In genomic region chr6:42315991-42316378, GRCh38 we compare ENCODE assay signal across 9 cellular contexts.
DNase-seq lines count a peak whose midpoint lies in the region; ATAC-seq and TF ChIP-seq lines count a peak whose summit lies in the region.
"Had no signal": no experiment of that assay in that cellular context is flagged by ENCODE, and none has a peak within 500 bp of the region (broad histone marks: within the 10 kb centered on the region; RNA-seq: fewer than 3 reads in every experiment).

No MANE protein-coding gene starts in this region.

- H3K4me3 Mint-ChIP-seq in CD4-positive, CD25-positive, alpha-beta regulatory T cell: no peak overlapping the region
- H3K4me3 Mint-ChIP-seq: natural killer cell had no signal

- H3K27ac ChIP-seq in CD4-positive, CD25-positive, alpha-beta regulatory T cell (ENCODE audit: insufficient read depth, low read length, poor library complexity, severe bottlenecking): no peak overlapping the region
- H3K27ac ChIP-seq in HUES6 (ENCODE audit: low read depth, low read length): peak overlapping the region; percentile 83; the same call in 1 of the 2 replicates

- no peak overlapping the region for H3K4me3 ChIP-seq in CD4-positive, CD25-positive, alpha-beta regulatory T cell (ENCODE audit: low read depth, low read length)
- H3K4me3 ChIP-seq in HUES6 (ENCODE audit: low read depth, low read length): peak overlapping the region; percentile 13; the same call in 1 of the 2 replicates
- H3K4me3 ChIP-seq in astrocyte of the cerebellum (ENCODE audit: low read depth, low read length): no peak overlapping the region
- H3K4me3 ChIP-seq in mucosa of descending colon: no peak overlapping the region

- peak overlapping the region; percentile 75 for H3K9ac ChIP-seq in HUES6 (ENCODE audit: low read length)

- no peak for DNase-seq in CD4-positive, CD25-positive, alpha-beta regulatory T cell
- DNase-seq in astrocyte of the cerebellum (ENCODE audit: low read depth) (peak; percentile 94), mucosa of descending colon (peak in 1 of 3 donors; percentile 23), NCI-H2029 (lab: John Stamatoyannopoulos, UW) (no peak), left ventricle myocardium superior (no peak), DMS79 (lab: John Stamatoyannopoulos, UW) (no peak), anterior cingulate cortex (lab: John Stamatoyannopoulos, UW) (no peak)
- DNase-seq: natural killer cell had no signal

- H3K4me1 ChIP-seq in CD4-positive, CD25-positive, alpha-beta regulatory T cell (ENCODE audit: control insufficient read depth, insufficient read depth, low read length, poor library complexity, severe bottlenecking): peaks cover 25% of the 10 kb centered on the region
- H3K4me1 ChIP-seq in HUES6 (ENCODE audit: control insufficient read depth, insufficient read depth, low read length) (peaks cover 40% of the 10 kb centered on the region), mucosa of descending colon (ENCODE audit: low read depth) (peaks cover 2% of the 10 kb centered on the region)

- no peaks in the 10 kb centered on the region for H3K27me3 ChIP-seq in CD4-positive, CD25-positive, alpha-beta regulatory T cell (ENCODE audit: control insufficient read depth, insufficient read depth, low read length)
- H3K27me3 ChIP-seq in HUES6 (ENCODE audit: control insufficient read depth, insufficient read depth, low read length): no peaks in the 10 kb centered on the region

- H3K27me3 Mint-ChIP-seq in CD4-positive, CD25-positive, alpha-beta regulatory T cell: no peaks in the 10 kb centered on the region

- H3K4me1 Mint-ChIP-seq in CD4-positive, CD25-positive, alpha-beta regulatory T cell: peaks cover 11 to 62% (median 46%) of the 10 kb centered on the region in 4 donors

- in situ Hi-C loops in astrocyte of the cerebellum (cut with HindIII; ENCODE audit: low sequenced_read_pairs): no loop called here

- TF ChIP-seq CTCF in astrocyte of the cerebellum (IDR thresholded peaks at IDR 0.05; ENCODE audit: low read depth, low read length, missing control alignments) (no peak), mucosa of descending colon (IDR thresholded peaks at IDR 0.05) (no peak)

- H3K36me3 Mint-ChIP-seq in CD4-positive, CD25-positive, alpha-beta regulatory T cell: peaks cover 24% of the 10 kb centered on the region
- H3K36me3 Mint-ChIP-seq: natural killer cell had no signal

- intact Hi-C loops in mucosa of descending colon (cut with DNase I, micrococcal nuclease) (no loop called here), left ventricle myocardium superior (cut with micrococcal nuclease) (no loop called here)

- no peaks in the 10 kb centered on the region for H3K9me3 ChIP-seq in CD4-positive, CD25-positive, alpha-beta regulatory T cell (ENCODE audit: control insufficient read depth in 2 of 2, low read length in 2 of 2)
- H3K9me3 ChIP-seq in HUES6 (ENCODE audit: control insufficient read depth, insufficient read depth, low read depth, low read length): no peaks in the 10 kb centered on the region
- no peaks in the 10 kb centered on the region for H3K9me3 ChIP-seq in mucosa of descending colon

- H3K27ac Mint-ChIP-seq in CD4-positive, CD25-positive, alpha-beta regulatory T cell: peak overlapping the region in 2 of 3 donors; percentile 40 to 85

- H3K36me3 ChIP-seq in CD4-positive, CD25-positive, alpha-beta regulatory T cell (ENCODE audit: control insufficient read depth, insufficient read depth, low read length): peaks cover 9% of the 10 kb centered on the region
- H3K36me3 ChIP-seq in HUES6 (ENCODE audit: control insufficient read depth, insufficient read depth, low read length): no peaks in the 10 kb centered on the region
- no peaks in the 10 kb centered on the region for H3K36me3 ChIP-seq in mucosa of descending colon (ENCODE audit: low read depth)

- H3K9me3 Mint-ChIP-seq in CD4-positive, CD25-positive, alpha-beta regulatory T cell: no peaks in the 10 kb centered on the region
- H3K9me3 Mint-ChIP-seq: natural killer cell had no signal

- ATAC-seq in CD4-positive, CD25-positive, alpha-beta regulatory T cell (ENCODE audit: low read depth in 2 of 2): no peak
- peak; percentile 50 for ATAC-seq in mucosa of descending colon
- ATAC-seq in left ventricle myocardium superior: no peak
